Comparison of ENCODE assay signal across 1 cellular context in genomic region chr20:30290361-30291063, GRCh38.
TF ChIP-seq lines count a peak whose summit lies in the region.
"Not testable (repeated sequence)": the region's sequence is repeated elsewhere in the genome, so short reads cannot be mapped to it uniquely, and the experiment has no call there.

No MANE protein-coding gene starts in this region.

TF ChIP-seq in K562, 482 proteins besides CTCF, POLR2A, EP300 and RAD21 (continued from another document):
- TF ChIP-seq POLR2H (tag; IDR thresholded peaks at IDR 0.05; ENCODE audit: low read depth) (peak; percentile 38), EGR1 (conservative IDR thresholded peaks at IDR 0.05) (peak; percentile 51), NR2C1 (IDR thresholded peaks at IDR 0.05) (0 out of 2 replicates have a peak, but pooled peaks have one; percentile 10), BCOR (IDR thresholded peaks at IDR 0.05) (peak; percentile 7; the same call in 1 of the 2 replicates), MEIS2 (IDR thresholded peaks at IDR 0.05; ENCODE audit: partially characterized antibody) (peak; percentile 98), CBX3 (IDR thresholded peaks at IDR 0.05; ENCODE audit: borderline replicate concordance in 1 of 2, low read length in 2 of 2) (0 out of 3 replicates have a peak, but pooled peaks of 1 of the 2 experiments have one; percentile 53), ZNF407 (IDR thresholded peaks at IDR 0.05; ENCODE audit: low read depth) (peak; percentile 33; the same call in 1 of the 2 replicates), CBX5 (IDR thresholded peaks at IDR 0.05; ENCODE audit: borderline replicate concordance, low read depth) (peak; percentile 64; the same call in 1 of the 2 replicates), EP400 (IDR thresholded peaks at IDR 0.05) (peak; percentile 14; the same call in 1 of the 2 replicates), MAZ (CRISPR knock-in tag; conservative IDR thresholded peaks at IDR 0.05 in 1 of 2, IDR thresholded peaks at IDR 0.05 in 1 of 2) (peak; percentile 33 to 44; a peak in 1 of 4 replicates), MNT (conservative IDR thresholded peaks at IDR 0.05) (0 out of 4 replicates have a peak, but pooled peaks of 1 of the 2 experiments have one; percentile 25), PBX2 (CRISPR knock-in tag; IDR thresholded peaks at IDR 0.05; ENCODE audit: low read depth) (peak; percentile 61), PBX2 (tag; conservative IDR thresholded peaks at IDR 0.05; ENCODE audit: low read depth) (peak; percentile 95), NR2C2 (tag; IDR thresholded peaks at IDR 0.05) (peak; percentile 64), NBN (IDR thresholded peaks at IDR 0.05; ENCODE audit: low read depth) (0 out of 2 replicates have a peak, but pooled peaks have one; percentile 33), ZBTB11 (CRISPR knock-in tag; IDR thresholded peaks at IDR 0.05) (peak in 1 of 3 experiments; percentile 5; a peak in 1 of 6 replicates), YY1 (IDR thresholded peaks at IDR 0.05; ENCODE audit: borderline replicate concordance in 1 of 3, control insufficient read depth in 1 of 3, extremely low read depth in 1 of 3, insufficient read depth in 3 of 3, insufficient read length in 1 of 3, insufficient replicate concordance in 2 of 3, low read depth in 1 of 3, low read length in 2 of 3) (peak in 1 of 3 experiments; percentile 63), POLR2AphosphoS5 (IDR thresholded peaks at IDR 0.05; ENCODE audit: control insufficient read depth, insufficient read depth, low read depth, low read length) (peak; percentile 49; the same call in 1 of the 2 replicates), PKNOX1 (IDR thresholded peaks at IDR 0.05) (peak; percentile 96), RNF2 (IDR thresholded peaks at IDR 0.05) (peak; percentile 43; the same call in 1 of the 2 replicates), VEZF1 (CRISPR knock-in tag; IDR thresholded peaks at IDR 0.05) (peak; percentile 95), ELF1 (tag; IDR thresholded peaks at IDR 0.05) (0 out of 2 replicates have a peak, but pooled peaks have one; percentile 23), DPF2 (IDR thresholded peaks at IDR 0.05) (peak; percentile 88), LEF1 (IDR thresholded peaks at IDR 0.05) (peak; percentile 42; the same call in 1 of the 2 replicates), NFIC (IDR thresholded peaks at IDR 0.05) (peak; percentile 26; the same call in 1 of the 2 replicates), MYNN (IDR thresholded peaks at IDR 0.05) (0 out of 2 replicates have a peak, but pooled peaks have one; percentile 30), BRD9 (IDR thresholded peaks at IDR 0.05; ENCODE audit: low read depth, partially characterized antibody) (peak; percentile 29), MIER1 (IDR thresholded peaks at IDR 0.05; ENCODE audit: low read depth) (0 out of 2 replicates have a peak, but pooled peaks have one; percentile 46), CREM (IDR thresholded peaks at IDR 0.05; ENCODE audit: low read depth) (0 out of 2 replicates have a peak, but pooled peaks have one; percentile 18)
- not testable (repeated sequence) for TF ChIP-seq NR2C1 (tag; IDR thresholded peaks at IDR 0.05); NR2C2 (CRISPR knock-in tag; IDR thresholded peaks at IDR 0.05); MYNN (CRISPR knock-in tag; IDR thresholded peaks at IDR 0.05)
